Comparison of ENCODE assay signal across 18 cellular contexts in the genomic region with DNA sequence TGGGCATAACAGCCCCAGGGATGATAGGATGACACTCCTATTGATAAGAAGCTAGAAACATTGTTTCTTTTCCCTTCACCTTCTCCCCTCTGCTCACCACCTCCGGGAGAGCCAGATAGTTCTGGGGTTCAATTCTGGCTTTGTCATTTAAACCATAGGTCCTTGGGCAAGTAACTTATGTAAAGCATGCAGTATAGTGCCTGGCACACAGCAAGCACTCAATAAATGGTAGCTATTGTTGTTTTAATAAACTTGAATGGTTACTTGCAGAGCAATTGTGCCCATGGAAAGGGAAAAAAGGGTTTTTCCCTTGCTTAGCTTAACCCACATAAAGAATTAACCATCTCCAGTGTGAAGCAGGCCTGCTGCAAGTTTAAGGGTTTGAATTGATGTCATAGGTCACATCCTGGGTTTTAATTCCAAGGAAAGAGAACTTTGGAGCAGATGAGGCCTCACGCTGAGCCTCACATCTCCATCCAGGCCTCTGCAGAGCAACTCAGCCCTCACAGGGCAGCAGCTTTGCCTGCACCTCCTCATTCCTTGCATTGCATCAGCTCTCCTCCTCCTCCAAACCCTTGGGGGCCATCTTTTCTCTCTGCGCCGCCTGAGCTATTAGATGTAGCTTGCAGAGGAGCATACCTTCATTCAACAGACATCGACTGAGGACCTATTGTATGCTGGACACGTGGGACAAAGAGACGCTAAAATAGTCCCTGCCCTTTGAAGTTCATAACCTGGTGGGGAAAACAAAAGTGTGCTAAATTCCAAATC. TPM values are rescaled to one million over a fixed set of nuclear protein-coding genes. Genes with fewer than 3 reads are reported as not detected.
DNase-seq lines count a peak whose midpoint lies in the region; FAIRE-seq and TF ChIP-seq lines count a peak whose summit lies in the region.
"Had no signal": no experiment of that assay in that cellular context is flagged by ENCODE, and none has a peak within 500 bp of the region (broad histone marks: within the 10 kb centered on the region; RNA-seq: fewer than 3 reads in every experiment).

No MANE protein-coding gene starts in this region.

- H3K9me3 ChIP-seq in BLaER1: no peaks in the 10 kb centered on the region
- H3K9me3 ChIP-seq in ES-I3 (ENCODE audit: control insufficient read depth, insufficient read depth, low read length): no peaks in the 10 kb centered on the region
- H3K9me3 ChIP-seq in astrocyte (ENCODE audit: insufficient read depth, low read depth, low read length): no peaks in the 10 kb centered on the region
- no peaks in the 10 kb centered on the region for H3K9me3 ChIP-seq in uterus
- H3K9me3 ChIP-seq: BE2C, right atrium auricular region had no signal

- H4K20me1 ChIP-seq in BLaER1 (no peaks in the 10 kb centered on the region), astrocyte (ENCODE audit: insufficient read depth, low read length) (peaks cover 15% of the 10 kb centered on the region)

- TF ChIP-seq POLR2A in uterus (IDR thresholded peaks at IDR 0.05): no peak

- H3K4me1 ChIP-seq in BLaER1: peaks cover 43% of the 10 kb centered on the region
- H3K4me1 ChIP-seq in ES-I3 (ENCODE audit: insufficient read depth, low read length): peaks cover 62% of the 10 kb centered on the region
- H3K4me1 ChIP-seq in astrocyte (ENCODE audit: insufficient read depth, low read length): peaks cover 16% of the 10 kb centered on the region
- H3K4me1 ChIP-seq in uterus: peaks cover 8 to 9% of the 10 kb centered on the region in 2 donors

- FAIRE-seq in astrocyte (lab: Jason Lieb, UNC): no peak
- FAIRE-seq: islet of Langerhans had no signal

- peak overlapping the region; percentile 14; the same call in 1 of the 2 replicates for H3K9ac ChIP-seq in BLaER1
- H3K9ac ChIP-seq in ES-I3 (ENCODE audit: low read depth, low read length): peak overlapping the region; percentile 37; the same call in 1 of the 2 replicates
- H3K9ac ChIP-seq in astrocyte (ENCODE audit: low read length): no peak overlapping the region

- H3K9me3 Mint-ChIP-seq in astrocyte (ENCODE audit: unreplicated experiment): no peaks in the 10 kb centered on the region

- no peaks in the 10 kb centered on the region for H3K27me3 ChIP-seq in BLaER1
- H3K27me3 ChIP-seq in astrocyte (ENCODE audit: insufficient read depth, low read length): no peaks in the 10 kb centered on the region
- H3K27me3 ChIP-seq in uterus: no peaks in the 10 kb centered on the region
- H3K27me3 ChIP-seq: BE2C, right atrium auricular region had no signal

- peak overlapping the region; percentile 64 for H3K4me3 Mint-ChIP-seq in astrocyte (ENCODE audit: unreplicated experiment)

- H3K27ac ChIP-seq in BLaER1: no peak overlapping the region
- H3K27ac ChIP-seq in astrocyte (ENCODE audit: low read depth, low read length): no peak overlapping the region
- H3K27ac ChIP-seq in uterus: no peak overlapping the region
- H3K27ac ChIP-seq: right atrium auricular region had no signal

- peaks cover 67% of the 10 kb centered on the region for H3K4me1 Mint-ChIP-seq in astrocyte (ENCODE audit: low read depth, unreplicated experiment)

- H3K27ac Mint-ChIP-seq in astrocyte (ENCODE audit: unreplicated experiment): peak overlapping the region; percentile 55

- no peak overlapping the region for H3K4me3 ChIP-seq in BLaER1
- no peak overlapping the region for H3K4me3 ChIP-seq in astrocyte (ENCODE audit: insufficient read depth, low read depth, low read length)
- H3K4me3 ChIP-seq in uterus: no peak overlapping the region
- H3K4me3 ChIP-seq: right atrium auricular region had no signal

- H3K27me3 Mint-ChIP-seq in astrocyte (ENCODE audit: low read depth, unreplicated experiment): no peaks in the 10 kb centered on the region

- H3K36me3 ChIP-seq in BLaER1 (peaks cover 32% of the 10 kb centered on the region), ES-I3 (ENCODE audit: insufficient read depth, low read length) (no peaks in the 10 kb centered on the region), astrocyte (ENCODE audit: insufficient read depth, low read length) (no peaks in the 10 kb centered on the region), uterus (no peaks in the 10 kb centered on the region)

- H2AFZ ChIP-seq in astrocyte (ENCODE audit: low read depth, low read length): no peak overlapping the region

- no peaks in the 10 kb centered on the region for H3K79me2 ChIP-seq in astrocyte (ENCODE audit: insufficient read depth, low read length)

- intact Hi-C loops in uterus (cut with DNase I; ENCODE audit: low total_unique reads): no loop called here

- no peak for DNase-seq in astrocyte (ENCODE audit: low read depth)
- peak; percentile 16 for DNase-seq in mesenteric fat pad (ENCODE audit: low spot score)
- no peak for DNase-seq in hepatic stellate cell (ENCODE audit: low spot score)
- no peak for DNase-seq in uterus
- DNase-seq in RPMI8226: no peak
- no peak for DNase-seq in amygdala (lab: John Stamatoyannopoulos, UW)
- DNase-seq: aorta; BE2C; GDM1; NCI-H2107; NK-92 treated with Interleukin-12 subunit alpha and Interleukin-12 subunit beta, amount 100 ng/mL, for 24 hours; SIG-M5; stimulated activated CD4-positive, alpha-beta T cell treated with anti-CD3 and anti-CD28 coated beads, Interleukin-4, amount 100 ng/mL, for 4 hours; stimulated activated naive CD4-positive, alpha-beta T cell treated with Interleukin-2 at 50 U/mL for 16 hours had no signal

- TF ChIP-seq CTCF in astrocyte (IDR thresholded peaks at IDR 0.05; ENCODE audit: insufficient read depth, low read depth, low read length): no peak
- no peak for TF ChIP-seq CTCF in uterus (IDR thresholded peaks at IDR 0.05)

- peaks cover 7% of the 10 kb centered on the region for H3K36me3 Mint-ChIP-seq in astrocyte (ENCODE audit: low read depth, unreplicated experiment)

- H3K4me2 ChIP-seq in BLaER1 (no peak overlapping the region; the same call in 1 of the 2 replicates), astrocyte (ENCODE audit: low read length) (no peak overlapping the region)

RNA-seq across cellular contexts. Expression of gene ZNF775, which starts 22.9 kb away (rescaled TPM):
- total RNA-seq in astrocyte (6.4 and 6.5 TPM in 2 replicates), mesenteric fat pad (1.6 TPM), uterus (1 to 10 TPM in 3 of 4 donors, not detected in 1; 2.0 to 8.4 (median 6.7) TPM)

RNA-seq across cellular contexts. Expression of gene REPIN1, which starts 33.4 kb away (rescaled TPM):
- total RNA-seq in astrocyte: 80.1 and 95.3 TPM in 2 replicates
- total RNA-seq in mesenteric fat pad: 82.1 TPM
- 10 to 100 TPM in 3 of 4 donors, 1 to 10 TPM in 1; 9.7 to 80.8 (median 37.9) TPM for total RNA-seq in uterus

RNA-seq across cellular contexts. Expression of gene GIMAP8, which starts 48.4 kb away (rescaled TPM):
- total RNA-seq in astrocyte (not detected in 2 replicates), mesenteric fat pad (22.0 TPM), uterus (10 to 100 TPM; 16.7 to 47.7 (median 25.6) TPM)

Comparison
In these comparisons a context has a peak if more than half of its experiments do, and no peak if none do; other contexts are left out.
1. RNA of gene GIMAP8, which starts 48.4 kb away (total RNA-seq): 16.7 to 47.7 TPM in uterus and 22.0 TPM in mesenteric fat pad (single experiment); not detected in astrocyte; every median in the first group is over 10 times any median in the second.